1 cellular context compared by ENCODE assay signal in the genomic region with DNA sequence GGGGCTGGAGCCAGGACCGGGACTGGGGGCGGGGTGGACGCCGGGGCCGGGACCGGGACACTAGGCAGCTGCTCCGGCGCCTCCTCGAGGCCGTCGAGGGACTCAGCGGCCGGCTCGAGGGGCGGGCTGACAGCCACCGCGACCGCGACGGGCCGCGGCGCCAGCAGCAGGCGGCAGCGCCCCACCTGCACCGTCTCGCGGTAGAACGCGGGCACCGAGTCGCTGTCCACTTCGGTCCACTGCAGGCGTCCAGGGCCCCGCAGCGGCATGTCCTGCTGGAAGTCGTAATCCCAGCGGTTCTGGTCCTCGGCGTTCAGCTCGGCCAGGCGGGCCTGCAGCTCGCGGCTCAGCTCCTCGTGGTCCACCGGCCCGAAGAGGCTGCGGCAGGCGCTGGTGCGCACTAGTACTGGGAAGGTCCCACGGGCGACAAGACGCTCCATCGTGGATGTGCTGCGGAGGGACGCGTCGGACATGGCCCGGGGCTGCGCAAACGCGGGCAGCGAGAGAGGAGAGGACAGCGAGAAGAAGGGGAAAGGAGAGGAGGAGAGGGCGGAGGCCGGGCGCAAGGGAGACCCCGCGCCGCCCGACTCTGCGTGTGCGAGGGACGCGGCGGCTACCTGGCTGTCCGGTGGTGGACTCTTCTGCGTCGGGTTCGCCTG.
TF ChIP-seq lines count a peak whose summit lies in the region.

No MANE protein-coding gene starts in this region.

TF ChIP-seq in K562, 482 proteins besides CTCF, POLR2A, EP300 and RAD21 (continued from another document and continues in another):
- TF ChIP-seq, protein P1, sequence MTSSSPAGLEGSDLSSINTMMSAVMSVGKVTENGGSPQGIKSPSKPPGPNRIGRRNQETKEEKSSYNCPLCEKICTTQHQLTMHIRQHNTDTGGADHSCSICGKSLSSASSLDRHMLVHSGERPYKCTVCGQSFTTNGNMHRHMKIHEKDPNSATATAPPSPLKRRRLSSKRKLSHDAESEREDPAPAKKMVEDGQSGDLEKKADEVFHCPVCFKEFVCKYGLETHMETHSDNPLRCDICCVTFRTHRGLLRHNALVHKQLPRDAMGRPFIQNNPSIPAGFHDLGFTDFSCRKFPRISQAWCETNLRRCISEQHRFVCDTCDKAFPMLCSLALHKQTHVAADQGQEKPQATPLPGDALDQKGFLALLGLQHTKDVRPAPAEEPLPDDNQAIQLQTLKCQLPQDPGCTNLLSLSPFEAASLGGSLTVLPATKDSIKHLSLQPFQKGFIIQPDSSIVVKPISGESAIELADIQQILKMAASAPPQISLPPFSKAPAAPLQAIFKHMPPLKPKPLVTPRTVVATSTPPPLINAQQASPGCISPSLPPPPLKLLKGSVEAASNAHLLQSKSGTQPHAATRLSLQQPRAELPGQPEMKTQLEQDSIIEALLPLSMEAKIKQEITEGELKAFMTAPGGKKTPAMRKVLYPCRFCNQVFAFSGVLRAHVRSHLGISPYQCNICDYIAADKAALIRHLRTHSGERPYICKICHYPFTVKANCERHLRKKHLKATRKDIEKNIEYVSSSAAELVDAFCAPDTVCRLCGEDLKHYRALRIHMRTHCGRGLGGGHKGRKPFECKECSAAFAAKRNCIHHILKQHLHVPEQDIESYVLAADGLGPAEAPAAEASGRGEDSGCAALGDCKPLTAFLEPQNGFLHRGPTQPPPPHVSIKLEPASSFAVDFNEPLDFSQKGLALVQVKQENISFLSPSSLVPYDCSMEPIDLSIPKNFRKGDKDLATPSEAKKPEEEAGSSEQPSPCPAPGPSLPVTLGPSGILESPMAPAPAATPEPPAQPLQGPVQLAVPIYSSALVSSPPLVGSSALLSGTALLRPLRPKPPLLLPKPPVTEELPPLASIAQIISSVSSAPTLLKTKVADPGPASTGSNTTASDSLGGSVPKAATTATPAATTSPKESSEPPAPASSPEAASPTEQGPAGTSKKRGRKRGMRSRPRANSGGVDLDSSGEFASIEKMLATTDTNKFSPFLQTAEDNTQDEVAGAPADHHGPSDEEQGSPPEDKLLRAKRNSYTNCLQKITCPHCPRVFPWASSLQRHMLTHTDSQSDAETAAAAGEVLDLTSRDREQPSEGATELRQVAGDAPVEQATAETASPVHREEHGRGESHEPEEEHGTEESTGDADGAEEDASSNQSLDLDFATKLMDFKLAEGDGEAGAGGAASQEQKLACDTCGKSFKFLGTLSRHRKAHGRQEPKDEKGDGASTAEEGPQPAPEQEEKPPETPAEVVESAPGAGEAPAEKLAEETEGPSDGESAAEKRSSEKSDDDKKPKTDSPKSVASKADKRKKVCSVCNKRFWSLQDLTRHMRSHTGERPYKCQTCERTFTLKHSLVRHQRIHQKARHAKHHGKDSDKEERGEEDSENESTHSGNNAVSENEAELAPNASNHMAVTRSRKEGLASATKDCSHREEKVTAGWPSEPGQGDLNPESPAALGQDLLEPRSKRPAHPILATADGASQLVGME (CRISPR knock-in tag; IDR thresholded peaks at IDR 0.05) = no peak
- TF ChIP-seq JUND (IDR thresholded peaks at IDR 0.05; ENCODE audit: borderline replicate concordance, low read depth, low read length) (no peak), JUND (tag; IDR thresholded peaks at IDR 0.05; ENCODE audit: borderline replicate concordance, low read depth, low read length) (no peak; the same call in 2 of the 3 replicates), ARID4B (CRISPR knock-in tag; IDR thresholded peaks at IDR 0.05) (peak; percentile 96), HES1 (IDR thresholded peaks at IDR 0.05; ENCODE audit: low read depth) (no peak), HMG20A (CRISPR knock-in tag; conservative IDR thresholded peaks at IDR 0.05) (no peak), EP400 (IDR thresholded peaks at IDR 0.05) (no peak), SIRT6 (IDR thresholded peaks at IDR 0.05; ENCODE audit: low read depth, low read length) (no peak), GTF2A2 (tag; IDR thresholded peaks at IDR 0.05) (no peak), DLX4 (CRISPR knock-in tag; IDR thresholded peaks at IDR 0.05) (no peak), MIER1 (IDR thresholded peaks at IDR 0.05; ENCODE audit: low read depth) (no peak), ZBTB5 (IDR thresholded peaks at IDR 0.05) (no peak; the same call in 1 of the 2 replicates), NELFE (IDR thresholded peaks at IDR 0.05; ENCODE audit: insufficient read depth, insufficient read length) (no peak), ZNF347 (CRISPR knock-in tag; IDR thresholded peaks at IDR 0.05; ENCODE audit: low read depth) (no peak), ZNF224 (CRISPR knock-in tag; IDR thresholded peaks at IDR 0.05) (peak; percentile 93), ZNF184 (CRISPR knock-in tag; IDR thresholded peaks at IDR 0.05) (no peak), ZNF431 (CRISPR knock-in tag; IDR thresholded peaks at IDR 0.05) (peak; percentile 84), FOXP4 (CRISPR knock-in tag; IDR thresholded peaks at IDR 0.05; ENCODE audit: borderline replicate concordance) (peak; percentile 91; the same call in 1 of the 2 replicates), ESRRB (CRISPR knock-in tag; IDR thresholded peaks at IDR 0.05; ENCODE audit: borderline replicate concordance) (no peak), RAD51 (IDR thresholded peaks at IDR 0.05; ENCODE audit: borderline replicate concordance, low read depth) (no peak), ZNF217 (CRISPR knock-in tag; IDR thresholded peaks at IDR 0.05) (no peak), TCF3 (CRISPR knock-in tag; IDR thresholded peaks at IDR 0.05) (no peak), POLR2AphosphoS5 (IDR thresholded peaks at IDR 0.05; ENCODE audit: control insufficient read depth, insufficient read depth, low read depth, low read length) (no peak), CREB5 (CRISPR knock-in tag; IDR thresholded peaks at IDR 0.05) (no peak)
- TF ChIP-seq, protein P2, sequence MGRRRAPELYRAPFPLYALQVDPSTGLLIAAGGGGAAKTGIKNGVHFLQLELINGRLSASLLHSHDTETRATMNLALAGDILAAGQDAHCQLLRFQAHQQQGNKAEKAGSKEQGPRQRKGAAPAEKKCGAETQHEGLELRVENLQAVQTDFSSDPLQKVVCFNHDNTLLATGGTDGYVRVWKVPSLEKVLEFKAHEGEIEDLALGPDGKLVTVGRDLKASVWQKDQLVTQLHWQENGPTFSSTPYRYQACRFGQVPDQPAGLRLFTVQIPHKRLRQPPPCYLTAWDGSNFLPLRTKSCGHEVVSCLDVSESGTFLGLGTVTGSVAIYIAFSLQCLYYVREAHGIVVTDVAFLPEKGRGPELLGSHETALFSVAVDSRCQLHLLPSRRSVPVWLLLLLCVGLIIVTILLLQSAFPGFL (CRISPR knock-in tag; IDR thresholded peaks at IDR 0.05) = no peak
- TF ChIP-seq, protein P3, sequence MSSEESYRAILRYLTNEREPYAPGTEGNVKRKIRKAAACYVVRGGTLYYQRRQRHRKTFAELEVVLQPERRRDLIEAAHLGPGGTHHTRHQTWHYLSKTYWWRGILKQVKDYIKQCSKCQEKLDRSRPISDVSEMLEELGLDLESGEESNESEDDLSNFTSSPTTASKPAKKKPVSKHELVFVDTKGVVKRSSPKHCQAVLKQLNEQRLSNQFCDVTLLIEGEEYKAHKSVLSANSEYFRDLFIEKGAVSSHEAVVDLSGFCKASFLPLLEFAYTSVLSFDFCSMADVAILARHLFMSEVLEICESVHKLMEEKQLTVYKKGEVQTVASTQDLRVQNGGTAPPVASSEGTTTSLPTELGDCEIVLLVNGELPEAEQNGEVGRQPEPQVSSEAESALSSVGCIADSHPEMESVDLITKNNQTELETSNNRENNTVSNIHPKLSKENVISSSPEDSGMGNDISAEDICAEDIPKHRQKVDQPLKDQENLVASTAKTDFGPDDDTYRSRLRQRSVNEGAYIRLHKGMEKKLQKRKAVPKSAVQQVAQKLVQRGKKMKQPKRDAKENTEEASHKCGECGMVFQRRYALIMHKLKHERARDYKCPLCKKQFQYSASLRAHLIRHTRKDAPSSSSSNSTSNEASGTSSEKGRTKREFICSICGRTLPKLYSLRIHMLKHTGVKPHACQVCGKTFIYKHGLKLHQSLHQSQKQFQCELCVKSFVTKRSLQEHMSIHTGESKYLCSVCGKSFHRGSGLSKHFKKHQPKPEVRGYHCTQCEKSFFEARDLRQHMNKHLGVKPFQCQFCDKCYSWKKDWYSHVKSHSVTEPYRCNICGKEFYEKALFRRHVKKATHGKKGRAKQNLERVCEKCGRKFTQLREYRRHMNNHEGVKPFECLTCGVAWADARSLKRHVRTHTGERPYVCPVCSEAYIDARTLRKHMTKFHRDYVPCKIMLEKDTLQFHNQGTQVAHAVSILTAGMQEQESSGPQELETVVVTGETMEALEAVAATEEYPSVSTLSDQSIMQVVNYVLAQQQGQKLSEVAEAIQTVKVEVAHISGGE (CRISPR knock-in tag; IDR thresholded peaks at IDR 0.05) = peak in 1 of 3 experiments; percentile 25; a peak in 1 of 6 replicates
- TF ChIP-seq, protein P4, sequence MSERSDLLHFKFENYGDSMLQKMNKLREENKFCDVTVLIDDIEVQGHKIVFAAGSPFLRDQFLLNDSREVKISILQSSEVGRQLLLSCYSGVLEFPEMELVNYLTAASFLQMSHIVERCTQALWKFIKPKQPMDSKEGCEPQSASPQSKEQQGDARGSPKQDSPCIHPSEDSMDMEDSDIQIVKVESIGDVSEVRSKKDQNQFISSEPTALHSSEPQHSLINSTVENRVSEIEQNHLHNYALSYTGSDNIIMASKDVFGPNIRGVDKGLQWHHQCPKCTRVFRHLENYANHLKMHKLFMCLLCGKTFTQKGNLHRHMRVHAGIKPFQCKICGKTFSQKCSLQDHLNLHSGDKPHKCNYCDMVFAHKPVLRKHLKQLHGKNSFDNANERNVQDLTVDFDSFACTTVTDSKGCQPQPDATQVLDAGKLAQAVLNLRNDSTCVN (CRISPR knock-in tag; IDR thresholded peaks at IDR 0.05) = no peak
